In genomic region chr1:223680188-223680587, GRCh38 we compare ENCODE assay signal across 27 cellular contexts. TPM values are rescaled to one million over a fixed set of nuclear protein-coding genes. Genes with fewer than 3 reads are reported as not detected.
DNase-seq lines count a peak whose midpoint lies in the region; ATAC-seq, FAIRE-seq and TF ChIP-seq lines count a peak whose summit lies in the region.
"Had no signal": no experiment of that assay in that cellular context is flagged by ENCODE, and none has a peak within 500 bp of the region (broad histone marks: within the 10 kb centered on the region; RNA-seq: fewer than 3 reads in every experiment).

No MANE protein-coding gene starts in this region.

- no peak for TF ChIP-seq RAD21 in GM12878 (IDR thresholded peaks at IDR 0.05; ENCODE audit: insufficient read depth, low read depth, low read length)

- H3K27me3 Mint-ChIP-seq in MCF 10A (ENCODE audit: insufficient read depth, unreplicated experiment) (no peaks in the 10 kb centered on the region), chondrocyte (ENCODE audit: low read depth) (peaks cover 38% of the 10 kb centered on the region)
- H3K27me3 Mint-ChIP-seq in stimulated activated memory B cell treated with anti-CD40 and anti-IgM and Interleukin-4, amounts not matched to agents 10 μg/mL and 1 μg/mL and 100 μg/mL, for 72 hours, result peaks cover 31% of the 10 kb centered on the region

- TF ChIP-seq POLR2A in GM12878 (IDR thresholded peaks at IDR 0.05; ENCODE audit: low read depth, low read length), result no peak
- TF ChIP-seq POLR2A in H54 (IDR thresholded peaks at IDR 0.05; ENCODE audit: low read depth, low read length), result no peak

- RAD21 ChIA-PET in GM12878 (lab: Charles Lee; ENCODE audit: unreplicated experiment), result interaction anchor here (1.1 to 1.6 kb wide), 4 partner anchors 49 to 547 kb away, joined by 3 to 7 read pairs (median 4); no protein-coding TSS in a partner anchor

- H3K4me2 ChIP-seq in mammary epithelial cell (ENCODE audit: insufficient read depth, low read depth, low read length) (no peak overlapping the region), GM12878 (ENCODE audit: control insufficient read depth, insufficient read depth) (no peak overlapping the region)
- H3K4me2 ChIP-seq: A549 had no signal

- no peak for DNase-seq in mammary epithelial cell
- no peak for DNase-seq in MCF 10A (ENCODE audit: unreplicated experiment)
- DNase-seq in HT1080 (ENCODE audit: low read depth), result peak; percentile 17
- no peak for DNase-seq in GM12878 (ENCODE audit: low read depth, low spot score)
- DNase-seq in H54 (ENCODE audit: insufficient read length, low spot score), result no peak
- DNase-seq in SIG-M5 treated with dmso at 0.1 percent for 504 hours (lab: John Stamatoyannopoulos, UW; ENCODE audit: unreplicated experiment), result no peak
- DNase-seq in chondrocyte (ENCODE audit: low spot score), result no peak
- DNase-seq: AML-193; Caco-2; Calu3; CD4-positive, alpha-beta T cell; CD8-positive, alpha-beta T cell; DMS79 treated with DMSO at 0.1 percent for 48 hours; EL; GDM1 had no signal

- no CpG with 5 or more reads among the region's 2 CpGs for WGBS in mammary epithelial cell (ENCODE audit: low coverage, missing lambda C conversion rate)
- WGBS in GM12878 (ENCODE audit: insufficient coverage, insufficient replicate concordance, low lambda C conversion rate, missing lambda C conversion rate), result 14% methylated on average over 1 of the region's 2 CpGs

- dilution Hi-C loops in mammary epithelial cell (cut with HindIII; ENCODE audit: low sequenced_read_pairs), result no loop called here

- no peaks in the 10 kb centered on the region for H4K20me1 ChIP-seq in mammary epithelial cell (ENCODE audit: insufficient read depth, low read length)
- H4K20me1 ChIP-seq in GM12878 (ENCODE audit: control insufficient read depth, insufficient read depth), result no peaks in the 10 kb centered on the region
- H4K20me1 ChIP-seq: BLaER1 treated with 17β-estradiol and CSF1 and Interleukin-3, amounts not matched to agents 10 nM and 100 nM had no signal

- H3K79me2 ChIP-seq in mammary epithelial cell (ENCODE audit: insufficient read depth, low read length), result no peaks in the 10 kb centered on the region
- no peaks in the 10 kb centered on the region for H3K79me2 ChIP-seq in GM12878 (ENCODE audit: control insufficient read depth, insufficient read depth, low read length)

- no peak for TF ChIP-seq EP300 in GM12878 (IDR thresholded peaks at IDR 0.05; ENCODE audit: borderline replicate concordance in 1 of 2, control insufficient read depth in 1 of 2, low read depth in 2 of 2, low read length in 2 of 2)

- intact Hi-C loops in mammary epithelial cell (cut with micrococcal nuclease), result no loop called here
- intact Hi-C loops in MCF 10A (cut with micrococcal nuclease), result loop anchor here (5.0 kb wide), 1 partner anchor 588 kb away; no protein-coding TSS in a partner anchor
- intact Hi-C loops in GM12878 (cut with micrococcal nuclease; ENCODE audit: unreplicated experiment), result loop anchor here (5.0 to 10.0 kb wide), 2 partner anchors 438 to 865 kb away; partner anchors contain the start of gene DISP1

- no peak overlapping the region for H3K4me3 ChIP-seq in mammary epithelial cell (replicated peaks in 1 of 3; ENCODE audit: insufficient read depth in 1 of 3, low read depth in 2 of 3, low read length in 3 of 3)
- no peak overlapping the region for H3K4me3 ChIP-seq in GM12878
- H3K4me3 ChIP-seq: A549; BLaER1 treated with 17β-estradiol and CSF1 and Interleukin-3, amounts not matched to agents 10 nM and 100 nM had no signal

- H3K27me3 ChIP-seq in mammary epithelial cell (ENCODE audit: insufficient read depth, low read length), result no peaks in the 10 kb centered on the region
- no peaks in the 10 kb centered on the region for H3K27me3 ChIP-seq in GM12878 (replicated peaks in 1 of 2; ENCODE audit: control insufficient read depth in 2 of 2, insufficient read depth in 2 of 2, low read length in 1 of 2)
- H3K27me3 ChIP-seq: BLaER1 treated with 17β-estradiol and CSF1 and Interleukin-3, amounts not matched to agents 10 nM and 100 nM had no signal

- POLR2A ChIA-PET in MCF 10A (lab: Yijun Ruan, JAX) (interaction anchor here (0.7 kb wide), 2 partner anchors 430 to 454 kb away, joined by 3 to 4 read pairs; no protein-coding TSS in a partner anchor), GM12878 (lab: Charles Lee) (no interaction called here)

- H3K4me1 Mint-ChIP-seq in MCF 10A (ENCODE audit: insufficient read depth, unreplicated experiment) (peaks cover 6% of the 10 kb centered on the region), chondrocyte (ENCODE audit: low read depth) (no peaks in the 10 kb centered on the region)
- peaks cover 4% of the 10 kb centered on the region for H3K4me1 Mint-ChIP-seq in stimulated activated memory B cell treated with anti-CD40 and anti-IgM and Interleukin-4, amounts not matched to agents 10 μg/mL and 1 μg/mL and 100 μg/mL, for 72 hours

- H3K9ac ChIP-seq in mammary epithelial cell (ENCODE audit: insufficient read depth, low read length) (no peak overlapping the region), GM12878 (ENCODE audit: control insufficient read depth, insufficient read depth, low read length) (no peak overlapping the region)
- H3K9ac ChIP-seq: BLaER1 treated with 17β-estradiol and CSF1 and Interleukin-3, amounts not matched to agents 10 nM and 100 nM had no signal

- H3K4me3 Mint-ChIP-seq in MCF 10A (ENCODE audit: unreplicated experiment) (no peak overlapping the region), chondrocyte (ENCODE audit: unreplicated experiment) (no peak overlapping the region)
- no peak overlapping the region for H3K4me3 Mint-ChIP-seq in stimulated activated memory B cell treated with anti-CD40 and anti-IgM and Interleukin-4, amounts not matched to agents 10 μg/mL and 1 μg/mL and 100 μg/mL, for 72 hours
- H3K4me3 Mint-ChIP-seq: B cell; CD4-positive, alpha-beta T cell; CD8-positive, alpha-beta T cell had no signal

- no peak overlapping the region for H3K27ac ChIP-seq in mammary epithelial cell (ENCODE audit: insufficient read depth, low read depth, low read length)
- H3K27ac ChIP-seq in GM12878 (ENCODE audit: control insufficient read depth, insufficient read depth), result no peak overlapping the region
- H3K27ac ChIP-seq: 22Rv1, A549, C4-2B had no signal

- H3K36me3 ChIP-seq in mammary epithelial cell (ENCODE audit: insufficient read depth, low read length), result no peaks in the 10 kb centered on the region
- no peaks in the 10 kb centered on the region for H3K36me3 ChIP-seq in GM12878 (ENCODE audit: control insufficient read depth in 2 of 2, insufficient read depth in 2 of 2, low read length in 1 of 2)
- H3K36me3 ChIP-seq: BLaER1 treated with 17β-estradiol and CSF1 and Interleukin-3, amounts not matched to agents 10 nM and 100 nM had no signal

- BruUV-seq in mammary epithelial cell (replicated peaks; lab: Mats Ljungman, UMichigan) (no TSS peak), MCF 10A (replicated peaks; lab: Mats Ljungman, UMichigan) (no TSS peak), GM12878 (replicated peaks; lab: Mats Ljungman, UMichigan) (no TSS peak)

- H3K27ac Mint-ChIP-seq in MCF 10A (ENCODE audit: low read depth, unreplicated experiment), result no peak overlapping the region
- H3K27ac Mint-ChIP-seq in stimulated activated memory B cell treated with anti-CD40 and anti-IgM and Interleukin-4, amounts not matched to agents 10 μg/mL and 1 μg/mL and 100 μg/mL, for 72 hours, result no peak overlapping the region
- no peak overlapping the region for H3K27ac Mint-ChIP-seq in chondrocyte (ENCODE audit: unreplicated experiment)
- H3K27ac Mint-ChIP-seq: B cell; CD4-positive, alpha-beta T cell; CD8-positive, alpha-beta T cell had no signal

- H3K36me3 Mint-ChIP-seq in MCF 10A (ENCODE audit: insufficient read depth, unreplicated experiment) (no peaks in the 10 kb centered on the region), chondrocyte (ENCODE audit: low read depth) (no peaks in the 10 kb centered on the region)
- peaks cover 5% of the 10 kb centered on the region for H3K36me3 Mint-ChIP-seq in stimulated activated memory B cell treated with anti-CD40 and anti-IgM and Interleukin-4, amounts not matched to agents 10 μg/mL and 1 μg/mL and 100 μg/mL, for 72 hours
- H3K36me3 Mint-ChIP-seq: CD8-positive, alpha-beta T cell had no signal

- TF ChIP-seq CTCF in mammary epithelial cell (conservative IDR thresholded peaks at IDR 0.05 in 1 of 2, IDR thresholded peaks at IDR 0.05 in 1 of 2; ENCODE audit: extremely low read depth in 1 of 2, insufficient read depth in 1 of 2, low read depth in 1 of 2, low read length in 2 of 2) (no peak), MCF 10A (IDR thresholded peaks at IDR 0.05; ENCODE audit: unreplicated experiment) (no peak), GM12878 (IDR thresholded peaks at IDR 0.05 in 2 of 3, conservative IDR thresholded peaks at IDR 0.05 in 1 of 3; ENCODE audit: control insufficient read depth in 2 of 3, extremely low read depth in 1 of 3, insufficient read depth in 1 of 3, low read depth in 3 of 3, low read length in 3 of 3) (no peak), chondrocyte (IDR thresholded peaks at IDR 0.05) (no peak)

- in situ Hi-C loops in mammary epithelial cell (cut with MboI; ENCODE audit: low sequenced_read_pairs in 2 of 2) (no loop called here), GM12878 (cut with MboI) (no loop called here)

- H3K9me3 Mint-ChIP-seq in MCF 10A (ENCODE audit: unreplicated experiment) (peaks cover 9% of the 10 kb centered on the region), chondrocyte (ENCODE audit: low read depth) (peaks cover 3% of the 10 kb centered on the region)
- peaks cover 10% of the 10 kb centered on the region for H3K9me3 Mint-ChIP-seq in stimulated activated memory B cell treated with anti-CD40 and anti-IgM and Interleukin-4, amounts not matched to agents 10 μg/mL and 1 μg/mL and 100 μg/mL, for 72 hours

- H2AFZ ChIP-seq in mammary epithelial cell (ENCODE audit: low read depth, low read length) (peak overlapping the region; percentile 10), GM12878 (ENCODE audit: control insufficient read depth, low read depth, low read length) (no peak overlapping the region)

- H3K9me3 ChIP-seq in mammary epithelial cell (replicated peaks; ENCODE audit: insufficient read depth, low read length), result no peaks in the 10 kb centered on the region
- H3K9me3 ChIP-seq in GM12878 (replicated peaks; ENCODE audit: control insufficient read depth, insufficient read depth, low read length), result no peaks in the 10 kb centered on the region; the same call in 2 of the 3 replicates

- H3K4me1 ChIP-seq in mammary epithelial cell (ENCODE audit: insufficient read depth, low read length) (no peaks in the 10 kb centered on the region), GM12878 (ENCODE audit: control insufficient read depth, insufficient read depth, low read length) (no peaks in the 10 kb centered on the region)
- H3K4me1 ChIP-seq: A549, Caco-2 had no signal

- CTCF ChIA-PET in mammary epithelial cell (lab: Charles Lee; ENCODE audit: low non-redundant PET) (interaction anchor here (0.7 kb wide), 1 partner anchor 505 kb away, joined by 3 read pairs; no protein-coding TSS in a partner anchor), MCF 10A (lab: Yijun Ruan, JAX) (interaction anchor here (0.6 to 13.2 kb wide), 11 partner anchors 8 to 1100 kb away, joined by 3 to 324 read pairs (median 7); partner anchors contain the start of gene TLR5), GM12878 (lab: Yijun Ruan, JAX) (interaction anchor here (0.6 to 8.4 kb wide), 8 partner anchors 53 to 547 kb away, joined by 3 to 72 read pairs (median 4); no protein-coding TSS in a partner anchor)

- SMC1A ChIA-PET in GM12878 (lab: Charles Lee; ENCODE audit: uncharacterized antibody, unreplicated experiment), result interaction anchor here (0.7 to 2.1 kb wide), 11 partner anchors 8 to 205 kb away, joined by 3 to 8 read pairs (median 4); no protein-coding TSS in a partner anchor

- FAIRE-seq in GM12878 (lab: Jason Lieb, UNC), result no peak
- no peak for FAIRE-seq in H54 (lab: Jason Lieb, UNC)
- FAIRE-seq: A549, D721Med, GM12891, GM19239 had no signal

- ATAC-seq in GM12878, result peak; percentile 34; the same call in 2 of the 3 replicates
- ATAC-seq in stimulated activated memory B cell treated with anti-CD40 and anti-IgM and Interleukin-4, amounts not matched to agents 10 μg/mL and 1 μg/mL and 100 μg/mL, for 72 hours, result peak; percentile 24
- ATAC-seq: A549; CD8-positive, alpha-beta T cell had no signal

RNA-seq across cellular contexts. Expression of gene CAPN8, which starts 14.7 kb away (rescaled TPM):
- total RNA-seq in mammary epithelial cell (1 to 10 TPM; 5.2 to 9.5 TPM), MCF 10A (2022) (1.0 and 5.7 TPM in 2 replicates), GM12878 (2014; rRNA removed) (7.4 and 8.3 TPM in 2 replicates), GM12878 (2014; rRNA removed; fragmentation: Illumina TruSeq; extraction: Trizol) (6.4 and 7.3 TPM in 2 replicates), GM12878 (2021) (7.5 and 7.6 TPM in 2 replicates), chondrocyte (not detected in 3 replicates)
- polyA plus RNA-seq in mammary epithelial cell (4.5 TPM), GM12878 (2011; rRNA removed) (9.8 and 13.5 TPM in 2 replicates), GM12878 (2014; fragmentation: Illumina TruSeq; extraction: Trizol) (8.4 and 8.6 TPM in 2 replicates), GM12878 (2014; fragmentation: Nextera tagmentation; extraction: Ambion mirVana) (10 to 100 TPM; 21.8 to 30.7 TPM), GM12878 (2014; rRNA removed) (10.7 and 11.0 TPM in 2 replicates), GM12878 (2016; fragmentation: Nextera tagmentation; extraction: Ambion mirVana) (10 to 100 TPM; 14.4 to 16.0 TPM)
- polyA minus RNA-seq in mammary epithelial cell, result 0.78 TPM
- total RNA-seq in HT1080 (2014; rRNA removed; shearing (Covaris generic)), result not detected in 2 replicates
- polyA plus RNA-seq in HT1080 (2015; cell fraction: cytosol; rRNA removed), result not detected in 2 replicates
- polyA plus RNA-seq in HT1080 (2015; cell fraction: nucleus; rRNA removed), result not detected in 2 replicates
- total RNA-seq in GM12878 (2013; cell fraction: nucleolus; rRNA removed), result 2.5 TPM in 2 replicates
- 0.64 TPM for polyA plus RNA-seq in GM12878 (2011; ENCODE audit: low read depth)
- 11.4 and 14.2 TPM in 2 replicates for polyA plus RNA-seq in GM12878 (2011; cell fraction: cytosol; rRNA removed)
- polyA plus RNA-seq in GM12878 (2011; cell fraction: nucleus; rRNA removed), result 15.4 and 23.1 TPM in 2 replicates
- 0.66 TPM in 1 of 2 replicates, not detected in the other for polyA plus RNA-seq in GM12878 (2012)
- polyA minus RNA-seq in GM12878 (2011; rRNA and poly(A)+ RNA removed), result 3.0 and 5.3 TPM in 2 replicates
- polyA minus RNA-seq in GM12878 (2011; cell fraction: cytosol; rRNA and poly(A)+ RNA removed), result not detected in 2 replicates
- polyA minus RNA-seq in GM12878 (2011; cell fraction: nucleus; rRNA and poly(A)+ RNA removed), result 1.1 and 2.9 TPM in 2 replicates
- total RNA-seq: A172, G401 had no signal
- polyA plus RNA-seq: BJ had no signal

RNA-seq across cellular contexts. Expression of gene CAPN2, which starts 32.2 kb away (rescaled TPM):
- total RNA-seq in mammary epithelial cell, result 100 to 1,000 TPM; 270 to 454 TPM
- polyA plus RNA-seq in mammary epithelial cell, result 234 TPM
- polyA minus RNA-seq in mammary epithelial cell, result 517 TPM
- total RNA-seq in MCF 10A (2022), result 513 and 622 TPM in 2 replicates
- 382 and 422 TPM in 2 replicates for total RNA-seq in HT1080 (2014; rRNA removed; shearing (Covaris generic))
- 404 and 442 TPM in 2 replicates for polyA plus RNA-seq in HT1080 (2015; cell fraction: cytosol; rRNA removed)
- polyA plus RNA-seq in HT1080 (2015; cell fraction: nucleus; rRNA removed), result 735 and 824 TPM in 2 replicates
- total RNA-seq in GM12878 (2013; cell fraction: nucleolus; rRNA removed), result 0.93 and 1.9 TPM in 2 replicates
- 12.2 and 16.3 TPM in 2 replicates for total RNA-seq in GM12878 (2014; rRNA removed)
- 17.6 and 18.2 TPM in 2 replicates for total RNA-seq in GM12878 (2014; rRNA removed; fragmentation: Illumina TruSeq; extraction: Trizol)
- total RNA-seq in GM12878 (2021), result 17.9 and 18.9 TPM in 2 replicates
- polyA plus RNA-seq in GM12878 (2011; ENCODE audit: low read depth), result 12.0 TPM
- 9.3 and 10.4 TPM in 2 replicates for polyA plus RNA-seq in GM12878 (2011; rRNA removed)
- polyA plus RNA-seq in GM12878 (2011; cell fraction: cytosol; rRNA removed), result 5.4 and 6.3 TPM in 2 replicates
- 20.0 and 22.4 TPM in 2 replicates for polyA plus RNA-seq in GM12878 (2011; cell fraction: nucleus; rRNA removed)
- 4.8 and 9.3 TPM in 2 replicates for polyA plus RNA-seq in GM12878 (2012)
- 17.7 and 18.0 TPM in 2 replicates for polyA plus RNA-seq in GM12878 (2014; fragmentation: Illumina TruSeq; extraction: Trizol)
- 1 to 10 TPM; 6.0 to 8.2 TPM for polyA plus RNA-seq in GM12878 (2014; fragmentation: Nextera tagmentation; extraction: Ambion mirVana)
- polyA plus RNA-seq in GM12878 (2014; rRNA removed), result 21.4 and 26.4 TPM in 2 replicates
- polyA plus RNA-seq in GM12878 (2016; fragmentation: Nextera tagmentation; extraction: Ambion mirVana), result 10 to 100 TPM; 15.7 to 16.9 TPM
- polyA minus RNA-seq in GM12878 (2011; rRNA and poly(A)+ RNA removed), result 8.2 and 10.8 TPM in 2 replicates
- polyA minus RNA-seq in GM12878 (2011; cell fraction: cytosol; rRNA and poly(A)+ RNA removed), result 3.5 and 4.8 TPM in 2 replicates
- polyA minus RNA-seq in GM12878 (2011; cell fraction: nucleus; rRNA and poly(A)+ RNA removed), result 4.1 and 9.7 TPM in 2 replicates
- total RNA-seq in chondrocyte, result 202 to 241 TPM (median 238 TPM) in 3 replicates

Comparison
In these comparisons a context has a peak if more than half of its experiments do, and no peak if none do; other contexts are left out.
1. RNA of gene CAPN2, which starts 32.2 kb away (total RNA-seq): 513 to 622 TPM in MCF 10A, 270 to 454 TPM in mammary epithelial cell, 382 to 422 TPM in HT1080 and 202 to 241 TPM in chondrocyte; 0.93 to 18.9 TPM in GM12878; every median in the first group is over 10 times any median in the second.